In genomic region chr6:132496519-132497180, GRCh38 we compare ENCODE assay signal across 18 cellular contexts. TPM values are rescaled to one million over a fixed set of nuclear protein-coding genes. Genes with fewer than 3 reads are reported as not detected.
"Had no signal": no experiment of that assay in that cellular context is flagged by ENCODE, and none has a peak within 500 bp of the region (broad histone marks: within the 10 kb centered on the region; RNA-seq: fewer than 3 reads in every experiment).

No MANE protein-coding gene starts in this region.

- FAIRE-seq: small intestine had no signal

- H3K4me3 Mint-ChIP-seq: dendritic cell treated with granulocyte-macrophage colony-stimulating factor and Interleukin-4, amounts not matched to agents 40 ng/mL and 50 ng/mL, for 4 days; effector memory CD8-positive, alpha-beta T cell; mesothelial cell of epicardium had no signal

- H3K27me3 ChIP-seq: brain microvascular endothelial cell, transverse colon had no signal

- H3K27me3 Mint-ChIP-seq: dendritic cell treated with granulocyte-macrophage colony-stimulating factor and Interleukin-4, amounts not matched to agents 40 ng/mL and 50 ng/mL, for 4 days; effector memory CD8-positive, alpha-beta T cell had no signal

- H2AFZ ChIP-seq: parathyroid adenoma had no signal

- H3K9me3 ChIP-seq: transverse colon had no signal

- H3K27ac Mint-ChIP-seq: activated naive CD4-positive, alpha-beta T cell treated with anti-CD3 and anti-CD28 coated beads, Interleukin-2, amount 50 U/mL, for 72 hours; dendritic cell treated with granulocyte-macrophage colony-stimulating factor and Interleukin-4, amounts not matched to agents 40 ng/mL and 50 ng/mL, for 4 days; effector memory CD8-positive, alpha-beta T cell; mesothelial cell of epicardium; T-helper 2 cell treated with Interferon-gamma antibody and Interleukin-4, amounts not matched to agents 5 μg/mL and 100 μg/mL, for 36 hours had no signal

- H3K27ac ChIP-seq: brain microvascular endothelial cell, parathyroid adenoma, transverse colon had no signal

- DNase-seq: activated effector memory CD4-positive, alpha-beta T cell treated with anti-CD3 and anti-CD28 coated beads, Interleukin-2, amount 50 U/mL, for 16 hours; activated T-cell treated with anti-CD3 and anti-CD28 coated beads, Interleukin-2, amount 50 U/mL, for 1 hour; brain microvascular endothelial cell; effector memory CD8-positive, alpha-beta T cell; erythroblast; hippocampal formation; kidney glomerular epithelial cell; small intestine; transverse colon had no signal

- H3K9me3 Mint-ChIP-seq: dendritic cell treated with granulocyte-macrophage colony-stimulating factor and Interleukin-4, amounts not matched to agents 40 ng/mL and 50 ng/mL, for 4 days; effector memory CD8-positive, alpha-beta T cell had no signal

- H3K9ac ChIP-seq: parathyroid adenoma had no signal

- ATAC-seq: effector memory CD8-positive, alpha-beta T cell had no signal

- H3K4me3 ChIP-seq: transverse colon had no signal

RNA-seq across cellular contexts. Expression of gene TAAR9, which starts 41.4 kb away (rescaled TPM):
- total RNA-seq: activated naive CD4-positive, alpha-beta T cell treated with anti-CD3 and anti-CD28 coated beads, Interleukin-2, amount 50 U/mL, for 72 hours; glomerular endothelial cell; lower leg skin; mesothelial cell of epicardium; myocyte; subcutaneous adipose tissue; transverse colon had no signal
- polyA plus RNA-seq: small intestine had no signal

RNA-seq across cellular contexts. Expression of gene TAAR8, which starts 55.8 kb away (rescaled TPM):
- total RNA-seq: activated naive CD4-positive, alpha-beta T cell treated with anti-CD3 and anti-CD28 coated beads, Interleukin-2, amount 50 U/mL, for 72 hours; glomerular endothelial cell; lower leg skin; mesothelial cell of epicardium; myocyte; subcutaneous adipose tissue; transverse colon had no signal
- polyA plus RNA-seq: small intestine had no signal
